17 cellular contexts compared by ENCODE assay signal in the genomic region with DNA sequence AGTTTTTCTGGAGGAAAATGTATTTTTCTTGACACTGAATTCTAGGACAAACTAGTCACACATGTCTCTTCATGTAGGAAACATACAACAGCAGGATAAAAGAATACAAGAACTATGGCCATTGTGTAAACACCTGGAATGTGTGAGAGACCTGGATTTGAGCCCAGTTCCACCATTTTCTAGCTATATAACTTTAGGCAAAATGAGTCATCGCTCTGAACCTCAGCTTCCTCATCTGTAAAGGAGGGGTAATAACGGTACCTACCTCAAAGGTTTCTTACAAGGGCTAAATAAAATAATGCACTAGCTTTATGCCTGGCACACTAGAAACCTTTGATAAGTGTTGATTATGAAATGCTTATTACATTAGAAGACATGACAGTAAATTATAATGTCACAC. TPM values are rescaled to one million over a fixed set of nuclear protein-coding genes. Genes with fewer than 3 reads are reported as not detected.
DNase-seq lines count a peak whose midpoint lies in the region; ATAC-seq, FAIRE-seq and TF ChIP-seq lines count a peak whose summit lies in the region.
"Had no signal": no experiment of that assay in that cellular context is flagged by ENCODE, and none has a peak within 500 bp of the region (broad histone marks: within the 10 kb centered on the region; RNA-seq: fewer than 3 reads in every experiment).

No MANE protein-coding gene starts in this region.

- no peaks in the 10 kb centered on the region for H3K9me3 ChIP-seq in astrocyte (ENCODE audit: insufficient read depth, low read depth, low read length)
- H3K9me3 ChIP-seq: pancreas had no signal

- H3K27ac ChIP-seq in astrocyte (ENCODE audit: low read depth, low read length): no peak overlapping the region
- H3K27ac ChIP-seq: pancreas had no signal

- intact Hi-C loops in left cardiac atrium (cut with DNase I): no loop called here

- no peak overlapping the region for H3K4me2 ChIP-seq in astrocyte (ENCODE audit: low read length)
- H3K4me2 ChIP-seq: smooth muscle cell had no signal

- no peak overlapping the region for H3K9ac ChIP-seq in astrocyte (ENCODE audit: low read length)

- no peak overlapping the region for H3K4me3 ChIP-seq in astrocyte (ENCODE audit: insufficient read depth, low read depth, low read length)
- H3K4me3 ChIP-seq: pancreas, smooth muscle cell had no signal

- peaks cover 6% of the 10 kb centered on the region for H3K36me3 Mint-ChIP-seq in astrocyte (ENCODE audit: low read depth, unreplicated experiment)

- DNase-seq in HT-29 (ENCODE audit: low spot score) (peak; percentile 55), astrocyte (ENCODE audit: low read depth) (peak; percentile 10), glomerular visceral epithelial cell (ENCODE audit: extremely low spot score) (peak; percentile 1), left cardiac atrium (no peak), T-helper 1 cell (no peak), middle frontal gyrus (ENCODE audit: extremely low spot score, low spot score) (no peak)
- DNase-seq: activated CD4-positive, CD25-positive, alpha-beta regulatory T cell; activated naive CD4-positive, alpha-beta T cell treated with anti-CD3 and anti-CD28 coated beads, Interleukin-2, amount 50 U/mL, for 16 hours; NCI-H2029; NCI-H69; pancreas; stimulated activated naive CD4-positive, alpha-beta T cell had no signal

- H3K27ac Mint-ChIP-seq in astrocyte (ENCODE audit: unreplicated experiment): no peak overlapping the region
- H3K27ac Mint-ChIP-seq: T-helper 1 cell treated with Interleukin-12 subunit alpha and Interleukin-12 subunit beta and Interleukin-4 antibody, amounts not matched to agents 30 μg/mL and 1 μg/mL, for 36 hours had no signal

- no peak overlapping the region for H3K4me3 Mint-ChIP-seq in astrocyte (ENCODE audit: unreplicated experiment)
- H3K4me3 Mint-ChIP-seq: T-helper 1 cell treated with Interleukin-12 subunit alpha and Interleukin-12 subunit beta and Interleukin-4 antibody, amounts not matched to agents 30 μg/mL and 1 μg/mL, for 36 hours had no signal

- ATAC-seq in GM18511 (IDR thresholded peaks at IDR 0.05; ENCODE audit: unreplicated experiment) (peak; percentile 68), left cardiac atrium (no peak), HG03439 (IDR thresholded peaks at IDR 0.05; ENCODE audit: unreplicated experiment) (no peak)
- ATAC-seq: pancreas had no signal

- H3K27me3 ChIP-seq in astrocyte (ENCODE audit: insufficient read depth, low read length): no peaks in the 10 kb centered on the region
- H3K27me3 ChIP-seq: pancreas had no signal

- H3K36me3 ChIP-seq in astrocyte (ENCODE audit: insufficient read depth, low read length): peaks cover 4% of the 10 kb centered on the region

- H3K27me3 Mint-ChIP-seq in astrocyte (ENCODE audit: low read depth, unreplicated experiment): no peaks in the 10 kb centered on the region

- no peaks in the 10 kb centered on the region for H3K9me3 Mint-ChIP-seq in astrocyte (ENCODE audit: unreplicated experiment)
- H3K9me3 Mint-ChIP-seq: T-helper 1 cell treated with Interleukin-12 subunit alpha and Interleukin-12 subunit beta and Interleukin-4 antibody, amounts not matched to agents 30 μg/mL and 1 μg/mL, for 36 hours had no signal

- no peaks in the 10 kb centered on the region for H4K20me1 ChIP-seq in astrocyte (ENCODE audit: insufficient read depth, low read length)

- H3K4me1 Mint-ChIP-seq in astrocyte (ENCODE audit: low read depth, unreplicated experiment): no peaks in the 10 kb centered on the region

- no peaks in the 10 kb centered on the region for H3K79me2 ChIP-seq in astrocyte (ENCODE audit: insufficient read depth, low read length)

- TF ChIP-seq CTCF in astrocyte (IDR thresholded peaks at IDR 0.05; ENCODE audit: insufficient read depth, low read depth, low read length): no peak

- FAIRE-seq in astrocyte (lab: Jason Lieb, UNC): no peak
- FAIRE-seq: endometrium, pancreas had no signal

- no peaks in the 10 kb centered on the region for H3K4me1 ChIP-seq in astrocyte (ENCODE audit: insufficient read depth, low read length)

- no peak overlapping the region for H2AFZ ChIP-seq in astrocyte (ENCODE audit: low read depth, low read length)

RNA-seq across cellular contexts. Expression of a gene that starts 57.8 kb away (rescaled TPM):
- total RNA-seq in HT-29 (2014; rRNA removed; shearing (Covaris generic)): 29.9 and 33.2 TPM in 2 replicates
- 17.3 and 20.2 TPM in 2 replicates for total RNA-seq in astrocyte
- total RNA-seq in left cardiac atrium: 10 to 100 TPM; 12.9 to 16.0 TPM

Comparison
In these comparisons a context has a peak if more than half of its experiments do, and no peak if none do; other contexts are left out.
1. DNase-seq: peak in HT-29 (single experiment), astrocyte (single experiment) and glomerular visceral epithelial cell (single experiment); none in left cardiac atrium (single experiment), T-helper 1 cell (0 of 5) and middle frontal gyrus (single experiment).